ENCODE assay signal across 18 cellular contexts in the genomic region with DNA sequence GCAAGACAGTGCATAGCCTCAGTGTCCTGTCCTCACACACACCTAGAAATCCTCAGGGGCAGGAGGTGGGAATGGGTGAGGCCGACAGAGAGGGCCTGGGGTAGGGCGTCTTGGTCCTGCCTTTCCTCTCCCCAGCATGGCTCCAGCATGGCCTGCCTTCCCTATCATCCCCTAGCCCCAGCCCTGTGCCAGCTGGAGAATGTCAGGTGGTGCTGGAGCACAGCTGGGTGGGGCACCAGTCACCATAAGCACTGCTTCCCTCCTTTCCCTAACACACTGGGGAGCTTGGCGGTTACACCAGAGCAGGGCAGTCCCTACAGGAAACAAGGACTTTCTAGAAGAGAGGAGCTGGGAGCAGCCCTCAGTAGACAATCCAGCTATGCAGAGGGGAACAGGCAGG.
DNase-seq lines count a peak whose midpoint lies in the region; ATAC-seq, FAIRE-seq and TF ChIP-seq lines count a peak whose summit lies in the region.
"Had no signal": no experiment of that assay in that cellular context is flagged by ENCODE, and none has a peak within 500 bp of the region (broad histone marks: within the 10 kb centered on the region; RNA-seq: fewer than 3 reads in every experiment).

No MANE protein-coding gene starts in this region.

- no peaks in the 10 kb centered on the region for H3K27me3 Mint-ChIP-seq in mesothelial cell of epicardium (ENCODE audit: low read depth)
- H3K27me3 Mint-ChIP-seq: CD4-positive, CD25-positive, alpha-beta regulatory T cell had no signal

- peak; percentile 23 for DNase-seq in NCI-H82 (lab: John Stamatoyannopoulos, UW)
- DNase-seq in NCI-H82 treated with DMSO at 0.1 percent for 48 hours (lab: John Stamatoyannopoulos, UW; ENCODE audit: unreplicated experiment) = no peak
- DNase-seq in RWPE2 (ENCODE audit: low spot score) = no peak
- DNase-seq in left colon = peak in 1 of 2 donors; percentile 10
- peak; percentile 20 for DNase-seq in small intestine
- no peak for DNase-seq in stimulated activated naive CD8-positive, alpha-beta T cell treated with anti-CD3 and anti-CD28 coated beads, Interleukin-15, Interleukin-2, amounts not matched to agents 100 U/mL and 50 U/mL, for 24 hours
- DNase-seq in GM12891 (ENCODE audit: insufficient read length, low spot score) = no peak
- no peak for DNase-seq in mesothelial cell of epicardium (ENCODE audit: low spot score in 2 of 2, unreplicated experiment in 2 of 2)
- DNase-seq: ACHN; CD4-positive, CD25-positive, alpha-beta regulatory T cell; DMS79; GOT3; HCEC 1CT had no signal

- peaks cover 16% of the 10 kb centered on the region for H3K9me3 Mint-ChIP-seq in mesothelial cell of epicardium

- FAIRE-seq in small intestine (lab: Jason Lieb, UNC) (no peak), GM12891 (lab: Jason Lieb, UNC) (no peak)
- FAIRE-seq: GM12878, GM19239, HepG2, HTR-8/SVneo had no signal

- no peak overlapping the region for H3K4me3 Mint-ChIP-seq in mesothelial cell of epicardium
- H3K4me3 Mint-ChIP-seq: CD4-positive, CD25-positive, alpha-beta regulatory T cell had no signal

- ATAC-seq in RWPE2 (ENCODE audit: low read depth) (peak; percentile 37; the same call in 2 of the 3 replicates), left colon (peak; percentile 74)
- no peak for ATAC-seq in stimulated activated naive CD8-positive, alpha-beta T cell treated with anti-CD3 and anti-CD28 coated beads, Interleukin-15, Interleukin-2, amounts not matched to agents 100 U/mL and 50 U/mL, for 24 hours
- ATAC-seq: GM12878, HepG2 had no signal

- 84 to 96% (median 93%) methylated on average over 3 of the region's 3 CpGs for WGBS in small intestine, 3 donors

- no peak for TF ChIP-seq POLR2A in GM12891 (IDR thresholded peaks at IDR 0.05; ENCODE audit: low read depth, low read length)

- no peaks in the 10 kb centered on the region for H3K4me1 Mint-ChIP-seq in mesothelial cell of epicardium
- H3K4me1 Mint-ChIP-seq: CD4-positive, CD25-positive, alpha-beta regulatory T cell had no signal

- H3K9me3 ChIP-seq in RWPE2 (ENCODE audit: severe bottlenecking) = no peaks in the 10 kb centered on the region
- H3K9me3 ChIP-seq in small intestine (ENCODE audit: control insufficient read depth, low read depth) = no peaks in the 10 kb centered on the region

- H3K36me3 Mint-ChIP-seq in mesothelial cell of epicardium = no peaks in the 10 kb centered on the region
- H3K36me3 Mint-ChIP-seq: CD4-positive, CD25-positive, alpha-beta regulatory T cell had no signal

- H3K4me3 ChIP-seq in RWPE2 (ENCODE audit: severe bottlenecking) = no peak overlapping the region
- H3K4me3 ChIP-seq in small intestine (ENCODE audit: low read depth in 1 of 2, low read length in 2 of 2) = no peak overlapping the region
- H3K4me3 ChIP-seq: BLaER1 treated with 17β-estradiol and CSF1 and Interleukin-3, amounts not matched to agents 10 nM and 100 nM; GM12878 had no signal

- H3K36me3 ChIP-seq in RWPE2 (ENCODE audit: low read depth) (no peaks in the 10 kb centered on the region), small intestine (ENCODE audit: control insufficient read depth in 2 of 2, insufficient read depth in 2 of 2, low read length in 2 of 2) (no peaks in the 10 kb centered on the region)
- H3K36me3 ChIP-seq: BLaER1 treated with 17β-estradiol and CSF1 and Interleukin-3, amounts not matched to agents 10 nM and 100 nM had no signal

- H3K27ac ChIP-seq in RWPE2 (ENCODE audit: poor library complexity, severe bottlenecking) = no peak overlapping the region
- H3K27ac ChIP-seq in small intestine (ENCODE audit: low read depth in 1 of 2, low read length in 1 of 2) = no peak overlapping the region
- H3K27ac ChIP-seq: BLaER1 treated with 17β-estradiol and CSF1 and Interleukin-3, amounts not matched to agents 10 nM and 100 nM had no signal

- no peaks in the 10 kb centered on the region for H3K4me1 ChIP-seq in RWPE2 (ENCODE audit: insufficient read depth, poor library complexity, severe bottlenecking)
- H3K4me1 ChIP-seq in small intestine (ENCODE audit: control insufficient read depth in 2 of 2, insufficient read depth in 1 of 2, low read depth in 1 of 2, low read length in 1 of 2) = no peaks in the 10 kb centered on the region
- H3K4me1 ChIP-seq: BLaER1 treated with 17β-estradiol and CSF1 and Interleukin-3, amounts not matched to agents 10 nM and 100 nM had no signal

- no peak for TF ChIP-seq CTCF in RWPE2 (IDR thresholded peaks at IDR 0.05; ENCODE audit: poor library complexity, severe bottlenecking)
- no peak for TF ChIP-seq CTCF in mesothelial cell of epicardium (IDR thresholded peaks at IDR 0.05; ENCODE audit: unreplicated experiment)

- no peak overlapping the region for H3K27ac Mint-ChIP-seq in mesothelial cell of epicardium

- intact Hi-C loops in left colon (cut with DNase I, micrococcal nuclease) = no loop called here

- H3K27me3 ChIP-seq in RWPE2 (ENCODE audit: insufficient read depth, poor library complexity, severe bottlenecking) (no peaks in the 10 kb centered on the region), small intestine (ENCODE audit: control insufficient read depth in 2 of 2, insufficient read depth in 2 of 2, low read length in 2 of 2) (no peaks in the 10 kb centered on the region)
- H3K27me3 ChIP-seq: BLaER1 treated with 17β-estradiol and CSF1 and Interleukin-3, amounts not matched to agents 10 nM and 100 nM had no signal

TF ChIP-seq in GM12891, 5 proteins besides CTCF, POLR2A, EP300 and RAD21:
- TF ChIP-seq SPI1 (IDR thresholded peaks at IDR 0.05; ENCODE audit: low read depth, low read length) (no peak), PAX5 (IDR thresholded peaks at IDR 0.05; ENCODE audit: insufficient read depth, low read length, severe bottlenecking) (no peak), POU2F2 (IDR thresholded peaks at IDR 0.05; ENCODE audit: low read depth, low read length) (no peak), TAF1 (IDR thresholded peaks at IDR 0.05; ENCODE audit: low read depth, low read length) (no peak), POLR2AphosphoS5 (IDR thresholded peaks at IDR 0.05; ENCODE audit: low read depth, low read length) (no peak)

Comparison
In these comparisons a context has a peak if more than half of its experiments do, and no peak if none do; other contexts are left out.
1. DNase-seq: peak in NCI-H82 (single experiment) and small intestine (single experiment); none in NCI-H82 treated with DMSO at 0.1 percent for 48 hours (single experiment), RWPE2 (single experiment), stimulated activated naive CD8-positive, alpha-beta T cell treated with anti-CD3 and anti-CD28 coated beads, Interleukin-15, Interleukin-2, amounts not matched to agents 100 U/mL and 50 U/mL, for 24 hours (single experiment), GM12891 (single experiment) and mesothelial cell of epicardium (0 of 2).